Comparison of ENCODE assay signal across 17 cellular contexts in the genomic region with DNA sequence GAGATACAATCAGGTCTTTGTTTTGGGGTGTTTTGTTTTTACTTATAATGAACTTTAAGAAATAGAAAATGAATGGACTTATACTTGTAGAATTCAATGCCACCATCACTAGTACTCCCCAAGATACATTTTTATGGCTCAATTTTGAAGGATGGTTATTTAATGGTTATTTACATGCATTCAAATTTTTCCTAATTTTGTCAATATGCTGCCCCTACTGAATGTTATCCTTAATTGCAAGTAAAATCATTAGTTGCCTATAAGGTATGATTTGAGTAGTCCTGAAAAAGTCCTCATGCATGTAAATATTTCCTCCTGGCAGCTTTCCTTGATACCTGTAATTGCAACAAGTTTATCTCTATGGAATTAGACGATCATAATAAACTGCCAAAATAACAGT.
DNase-seq lines count a peak whose midpoint lies in the region; ATAC-seq, FAIRE-seq and TF ChIP-seq lines count a peak whose summit lies in the region.
"Had no signal": no experiment of that assay in that cellular context is flagged by ENCODE, and none has a peak within 500 bp of the region (broad histone marks: within the 10 kb centered on the region; RNA-seq: fewer than 3 reads in every experiment).

No MANE protein-coding gene starts in this region.

- no peak overlapping the region for H2AFZ ChIP-seq in GM23338

- H3K36me3 ChIP-seq in GM23338 (ENCODE audit: insufficient read depth) (no peaks in the 10 kb centered on the region), endodermal cell (ENCODE audit: control insufficient read depth, insufficient read depth, low read length) (no peaks in the 10 kb centered on the region), subcutaneous abdominal adipose tissue (ENCODE audit: control insufficient read depth in 5 of 5, insufficient read depth in 5 of 5, low read length in 5 of 5) (no peaks in the 10 kb centered on the region)
- no peaks in the 10 kb centered on the region for H3K36me3 ChIP-seq in effector memory CD4-positive, alpha-beta T cell (ENCODE audit: control insufficient read depth, insufficient read depth, low read length)
- H3K36me3 ChIP-seq: BE2C had no signal

- no peaks in the 10 kb centered on the region for H4K20me1 ChIP-seq in GM23338 (replicated peaks; ENCODE audit: insufficient read depth)

- DNase-seq in GM23338 (ENCODE audit: low spot score) (no peak), endodermal cell (no peak), superior temporal gyrus (ENCODE audit: extremely low spot score) (no peak), GM19239 (ENCODE audit: insufficient read length, low spot score) (no peak)
- DNase-seq in effector memory CD4-positive, alpha-beta T cell, result no peak
- DNase-seq: ACHN; BE2C; C1 segment of cervical spinal cord; Caco-2; CD4-positive, alpha-beta T cell; GOT3; HFFc6 had no signal

- H3K36me3 Mint-ChIP-seq in GM23338 (ENCODE audit: low read depth) (no peaks in the 10 kb centered on the region), endodermal cell (ENCODE audit: low read depth) (no peaks in the 10 kb centered on the region)

- no peaks in the 10 kb centered on the region for H3F3A ChIP-seq in GM23338 (replicated peaks; ENCODE audit: low read depth)

- TF ChIP-seq CTCF in GM23338 (conservative IDR thresholded peaks at IDR 0.05; ENCODE audit: low read depth in 2 of 2) (0 out of 4 replicates have a peak, but pooled peaks of 1 of the 2 experiments have one; percentile 22), endodermal cell (conservative IDR thresholded peaks at IDR 0.05) (peak; percentile 59)

- peaks cover 19% of the 10 kb centered on the region for H3K27me3 ChIP-seq in GM23338 (ENCODE audit: insufficient read depth)
- no peaks in the 10 kb centered on the region for H3K27me3 ChIP-seq in endodermal cell (ENCODE audit: control insufficient read depth, insufficient read depth, low read length, poor library complexity, severe bottlenecking)
- H3K27me3 ChIP-seq in subcutaneous abdominal adipose tissue (ENCODE audit: control insufficient read depth in 5 of 5, insufficient read depth in 4 of 5, low read length in 5 of 5), result no peaks in the 10 kb centered on the region
- peaks cover 3% of the 10 kb centered on the region for H3K27me3 ChIP-seq in effector memory CD4-positive, alpha-beta T cell (replicated peaks; ENCODE audit: control insufficient read depth, insufficient read depth, low read length, poor library complexity, severe bottlenecking)

- 100% methylated on average over 1 of the region's 1 CpG; no CpG with 5 or more reads in 1 of the 2 experiments for WGBS in endodermal cell (ENCODE audit: insufficient coverage in 1 of 2, insufficient read length in 1 of 2), 2 experiments

- peak overlapping the region; percentile 49; the same call in 1 of the 2 replicates for H3K4me2 ChIP-seq in GM23338

- H3K9me2 ChIP-seq in GM23338 (ENCODE audit: insufficient read depth), result no peaks in the 10 kb centered on the region

- no peak overlapping the region for H3K4me3 ChIP-seq in GM23338
- H3K4me3 ChIP-seq in endodermal cell (ENCODE audit: low read length), result no peak overlapping the region
- no peak overlapping the region for H3K4me3 ChIP-seq in subcutaneous abdominal adipose tissue (ENCODE audit: low read depth in 1 of 5, low read length in 5 of 5)
- H3K4me3 ChIP-seq in effector memory CD4-positive, alpha-beta T cell (ENCODE audit: insufficient read depth, low read depth, low read length, poor library complexity, severe bottlenecking), result no peak overlapping the region

- no peak overlapping the region for H3K27ac Mint-ChIP-seq in GM23338
- H3K27ac Mint-ChIP-seq in endodermal cell, result no peak overlapping the region
- H3K27ac Mint-ChIP-seq: CD4-positive, alpha-beta T cell; HFFc6 had no signal

- no peak for ATAC-seq in GM23338
- ATAC-seq: HCT116 had no signal

- H3K9me3 Mint-ChIP-seq in GM23338 (no peaks in the 10 kb centered on the region), endodermal cell (no peaks in the 10 kb centered on the region)
- H3K9me3 Mint-ChIP-seq: CD4-positive, alpha-beta T cell; HFFc6 had no signal

- no peaks in the 10 kb centered on the region for H3K79me2 ChIP-seq in GM23338 (replicated peaks; ENCODE audit: insufficient read depth)

- peaks cover 41% of the 10 kb centered on the region for H3K4me1 Mint-ChIP-seq in GM23338
- H3K4me1 Mint-ChIP-seq in endodermal cell, result peaks cover 46% of the 10 kb centered on the region

- H3K9ac ChIP-seq in endodermal cell (ENCODE audit: extremely low read depth, low read length, poor library complexity, severe bottlenecking), result no peak overlapping the region
- no peak overlapping the region for H3K9ac ChIP-seq in subcutaneous abdominal adipose tissue (ENCODE audit: low read length in 5 of 5)

- H3K27me3 Mint-ChIP-seq in GM23338 (ENCODE audit: insufficient read depth, low read depth, poor library complexity) (peaks cover 12% of the 10 kb centered on the region), endodermal cell (ENCODE audit: insufficient read depth) (peaks cover 6% of the 10 kb centered on the region)

- no peak for FAIRE-seq in GM19239 (lab: Jason Lieb, UNC)
- FAIRE-seq: D721Med, G401.6, GM12891 had no signal

- H3K9me3 ChIP-seq in endodermal cell (ENCODE audit: control insufficient read depth, low read length) (peaks cover 5% of the 10 kb centered on the region), subcutaneous abdominal adipose tissue (ENCODE audit: control insufficient read depth in 5 of 5, low read length in 5 of 5) (no peaks in the 10 kb centered on the region)
- H3K9me3 ChIP-seq in effector memory CD4-positive, alpha-beta T cell (ENCODE audit: control insufficient read depth, low read length), result no peaks in the 10 kb centered on the region
- H3K9me3 ChIP-seq: BE2C, Caco-2 had no signal

- H3K27ac ChIP-seq in GM23338 (ENCODE audit: low read depth) (no peak overlapping the region), endodermal cell (ENCODE audit: low read depth, low read length) (no peak overlapping the region), subcutaneous abdominal adipose tissue (ENCODE audit: low read depth, low read length) (peak overlapping the region; percentile 97)
- H3K27ac ChIP-seq in effector memory CD4-positive, alpha-beta T cell (ENCODE audit: insufficient read depth, low read length, poor library complexity, severe bottlenecking), result no peak overlapping the region

- H3K4me1 ChIP-seq in GM23338 (ENCODE audit: insufficient read depth) (peaks cover 34% of the 10 kb centered on the region), endodermal cell (ENCODE audit: control insufficient read depth, insufficient read depth, low read length) (peaks cover 5% of the 10 kb centered on the region), subcutaneous abdominal adipose tissue (ENCODE audit: control insufficient read depth in 5 of 5, insufficient read depth in 5 of 5, low read length in 5 of 5) (peaks cover 0 to 55% (median 45%) of the 10 kb centered on the region in 5 donors)
- H3K4me1 ChIP-seq in effector memory CD4-positive, alpha-beta T cell (ENCODE audit: control insufficient read depth, insufficient read depth, low read length, poor library complexity, severe bottlenecking), result no peaks in the 10 kb centered on the region
- H3K4me1 ChIP-seq: BE2C had no signal

- H3K4me3 Mint-ChIP-seq in GM23338, result no peak overlapping the region
- no peak overlapping the region for H3K4me3 Mint-ChIP-seq in endodermal cell
- H3K4me3 Mint-ChIP-seq: CD4-positive, alpha-beta T cell; HFFc6 had no signal

TF ChIP-seq in GM23338, 12 proteins besides CTCF, POLR2A, EP300 and RAD21:
- no peak for TF ChIP-seq ZNF331 (CRISPR knock-in tag; IDR thresholded peaks at IDR 0.05; ENCODE audit: low read depth)
- TF ChIP-seq ZNF114 (CRISPR knock-in tag; IDR thresholded peaks at IDR 0.05), result no peak
- no peak for TF ChIP-seq POLR2AphosphoS5 (IDR thresholded peaks at IDR 0.05; ENCODE audit: low read depth)
